ENCODE assay signal across 8 cellular contexts in genomic region chr17:38353668-38354067, GRCh38. TPM values are rescaled to one million over a fixed set of nuclear protein-coding genes. Genes with fewer than 3 reads are reported as not detected.
A peak's percentile ranks its signal among the peaks of the same experiment; 100 is the strongest.
DNase-seq lines count a peak whose midpoint lies in the region; ATAC-seq and TF ChIP-seq lines count a peak whose summit lies in the region.

No MANE protein-coding gene starts in this region.

- no peaks in the 10 kb centered on the region for H3K27me3 ChIP-seq in heart right ventricle
- H3K27me3 ChIP-seq in mesenchymal stem cell (ENCODE audit: control insufficient read depth in 1 of 2, insufficient read depth in 1 of 2, low read length in 2 of 2), result no peaks in the 10 kb centered on the region
- H3K27me3 ChIP-seq in upper lobe of right lung, result no peaks in the 10 kb centered on the region

- H4K91ac ChIP-seq in mesenchymal stem cell (ENCODE audit: low read length), result no peak overlapping the region

- H3K4me1 Mint-ChIP-seq in activated naive CD8-positive, alpha-beta T cell (ENCODE audit: low read depth), result peaks cover 58% of the 10 kb centered on the region

- ATAC-seq in heart right ventricle (no peak), left cardiac atrium (no peak), upper lobe of right lung (no peak), left colon (no peak)

- H2BK120ac ChIP-seq in mesenchymal stem cell (ENCODE audit: low read depth, low read length), result no peak overlapping the region

- H3K36me3 ChIP-seq in heart right ventricle (no peaks in the 10 kb centered on the region), mesenchymal stem cell (ENCODE audit: control insufficient read depth in 1 of 2, insufficient read depth in 2 of 2, low read depth in 1 of 2, low read length in 2 of 2) (no peaks in the 10 kb centered on the region), upper lobe of right lung (no peaks in the 10 kb centered on the region)

- H3K9me3 Mint-ChIP-seq in activated naive CD8-positive, alpha-beta T cell (ENCODE audit: low read depth), result no peaks in the 10 kb centered on the region

- H3K36me3 Mint-ChIP-seq in activated naive CD8-positive, alpha-beta T cell, result peaks cover 3% of the 10 kb centered on the region

- H3K4me3 ChIP-seq in heart right ventricle, result peak overlapping the region in 9 of 10 donors; percentile 85 to 96 (median 94)
- peak overlapping the region in 1 of 2 experiments; percentile 80 for H3K4me3 ChIP-seq in mesenchymal stem cell (ENCODE audit: insufficient read depth in 1 of 2, low read depth in 1 of 2, low read length in 2 of 2)
- H3K4me3 ChIP-seq in upper lobe of right lung, result peak overlapping the region; percentile 81

- H3K4me2 ChIP-seq in mesenchymal stem cell (ENCODE audit: low read length, poor library complexity, severe bottlenecking), result no peak overlapping the region

- H3K18ac ChIP-seq in mesenchymal stem cell (ENCODE audit: low read depth in 1 of 2, low read length in 2 of 2), result no peak overlapping the region

- intact Hi-C loops in heart right ventricle (cut with DNase I) (loop anchor here in 4 of 10 donors (2.0 to 10.0 kb wide), 3 partner anchors 61 to 841 kb away; partner anchors contain the start of gene CACNB1 (in 1 of the 4)), left cardiac atrium (cut with DNase I) (no loop called here), upper lobe of right lung (cut with DNase I) (no loop called here), left colon (cut with DNase I, micrococcal nuclease) (no loop called here)

- H2AFZ ChIP-seq in mesenchymal stem cell (ENCODE audit: low read depth, low read length), result no peak overlapping the region

- peak overlapping the region; percentile 76 for H3K4me3 Mint-ChIP-seq in activated naive CD8-positive, alpha-beta T cell

- DNase-seq in heart right ventricle, result no peak
- DNase-seq in left cardiac atrium, result no peak
- DNase-seq in mesenchymal stem cell, result no peak
- DNase-seq in upper lobe of right lung, result no peak
- DNase-seq in pons (ENCODE audit: low spot score), result no peak
- DNase-seq in stimulated activated naive CD4-positive, alpha-beta T cell treated with Interleukin-2 at 50 U/mL for 16 hours (lab: John Stamatoyannopoulos, UW), result no peak
- no peak for DNase-seq in left colon

- no peak overlapping the region for H3K27ac Mint-ChIP-seq in activated naive CD8-positive, alpha-beta T cell

- no peak overlapping the region for H2BK15ac ChIP-seq in mesenchymal stem cell (ENCODE audit: low read depth, poor library complexity, severe bottlenecking)

- H3K23ac ChIP-seq in mesenchymal stem cell (ENCODE audit: low read length in 2 of 2), result no peak overlapping the region

- no peak overlapping the region for H2AK5ac ChIP-seq in mesenchymal stem cell (ENCODE audit: low read length, severe bottlenecking)

- H3K27ac ChIP-seq in heart right ventricle (peak overlapping the region in 3 of 10 donors; percentile 87 to 93 (median 90)), mesenchymal stem cell (ENCODE audit: low read length, poor library complexity, severe bottlenecking) (no peak overlapping the region), upper lobe of right lung (no peak overlapping the region)

- H3K27me3 Mint-ChIP-seq in activated naive CD8-positive, alpha-beta T cell, result no peaks in the 10 kb centered on the region

- H3K4ac ChIP-seq in mesenchymal stem cell (ENCODE audit: low read depth in 1 of 2, low read length in 2 of 2), result no peak overlapping the region

- H3K9me3 ChIP-seq in heart right ventricle, result no peaks in the 10 kb centered on the region
- H3K9me3 ChIP-seq in mesenchymal stem cell (ENCODE audit: control insufficient read depth, low read length), result no peaks in the 10 kb centered on the region
- no peaks in the 10 kb centered on the region for H3K9me3 ChIP-seq in upper lobe of right lung

- no peak overlapping the region for H3K14ac ChIP-seq in mesenchymal stem cell (ENCODE audit: low read length in 2 of 2)

- no peak for TF ChIP-seq CTCF in heart right ventricle (IDR thresholded peaks at IDR 0.05)
- no peak for TF ChIP-seq CTCF in upper lobe of right lung (IDR thresholded peaks at IDR 0.05)

- no peak overlapping the region for H4K8ac ChIP-seq in mesenchymal stem cell (ENCODE audit: low read length)

- no peak overlapping the region for H2BK5ac ChIP-seq in mesenchymal stem cell (ENCODE audit: low read depth, low read length, poor library complexity, severe bottlenecking)

- WGBS in heart right ventricle, 2 donors, result 84 to 87% methylated on average over 13 of the region's 13 CpGs
- WGBS in mesenchymal stem cell, result 95% methylated on average over 13 of the region's 13 CpGs

- H3K4me1 ChIP-seq in heart right ventricle, result peaks cover 8 to 69% (median 55%) of the 10 kb centered on the region in 9 donors
- peaks cover 11% of the 10 kb centered on the region for H3K4me1 ChIP-seq in mesenchymal stem cell (ENCODE audit: control insufficient read depth, insufficient read depth, low read depth, low read length)
- peaks cover 23% of the 10 kb centered on the region for H3K4me1 ChIP-seq in upper lobe of right lung

- peaks cover 10% of the 10 kb centered on the region for H3K79me1 ChIP-seq in mesenchymal stem cell (replicated peaks; ENCODE audit: low read length, poor library complexity, severe bottlenecking)

- no peak overlapping the region for H2BK12ac ChIP-seq in mesenchymal stem cell (ENCODE audit: low read length in 2 of 2)

- H3K9ac ChIP-seq in mesenchymal stem cell (ENCODE audit: low read length), result peak overlapping the region; percentile 77

RNA-seq across cellular contexts. Expression of gene SOCS7, which starts 2.0 kb away (rescaled TPM):
- total RNA-seq in heart right ventricle (10 to 100 TPM; 11.2 to 23.8 (median 16.3) TPM), left cardiac atrium (10 to 100 TPM; 11.2 to 11.4 TPM), upper lobe of right lung (23.7 TPM), left colon (10 to 100 TPM; 11.3 to 12.6 TPM)
- polyA plus RNA-seq in heart right ventricle, result 1 to 10 TPM; 2.9 to 4.0 TPM
- polyA plus RNA-seq in mesenchymal stem cell (2013, experiment 1 of 2), result 4.7 TPM
- polyA plus RNA-seq in mesenchymal stem cell (2013, experiment 2 of 2), result 4.0 TPM

RNA-seq across cellular contexts. Expression of gene GPR179, which starts 9.9 kb away (rescaled TPM):
- total RNA-seq in heart right ventricle, result under 1 TPM in 8 of 10 donors, not detected in 2; 0.02 to 0.09 (median 0.06) TPM
- polyA plus RNA-seq in heart right ventricle, result under 1 TPM; under 0.01 to 0.22 TPM
- total RNA-seq in left cardiac atrium, result under 1 TPM in 1 of 2 donors, not detected in 1; 0.09 TPM
- polyA plus RNA-seq in mesenchymal stem cell (2013, experiment 1 of 2), result not detected
- 0.01 TPM for polyA plus RNA-seq in mesenchymal stem cell (2013, experiment 2 of 2)
- total RNA-seq in upper lobe of right lung, result 0.35 TPM
- under 1 TPM in 1 of 2 donors, not detected in 1; 0.03 TPM for total RNA-seq in left colon

RNA-seq across cellular contexts. Expression of gene MRPL45, which starts 56.7 kb away (rescaled TPM):
- 10 to 100 TPM; 36.1 to 44.6 (median 39.9) TPM for total RNA-seq in heart right ventricle
- polyA plus RNA-seq in heart right ventricle, result 10 to 100 TPM; 16.0 to 28.2 TPM
- total RNA-seq in left cardiac atrium, result 10 to 100 TPM; 22.6 to 24.2 TPM
- 39.8 TPM for polyA plus RNA-seq in mesenchymal stem cell (2013, experiment 1 of 2)
- polyA plus RNA-seq in mesenchymal stem cell (2013, experiment 2 of 2), result 40.2 TPM
- 25.7 TPM for total RNA-seq in upper lobe of right lung
- total RNA-seq in left colon, result 10 to 100 TPM; 28.3 to 28.6 TPM
